ENCODE assay signal across 8 cellular contexts in genomic region chr1:46244656-46245371, GRCh38. TPM values are rescaled to one million over a fixed set of nuclear protein-coding genes. Genes with fewer than 3 reads are reported as not detected.
DNase-seq lines count a peak whose midpoint lies in the region; ATAC-seq and TF ChIP-seq lines count a peak whose summit lies in the region.

No MANE protein-coding gene starts in this region.

- TF ChIP-seq CTCF in activated CD8-positive, alpha-beta T cell treated with anti-CD3 and anti-CD28 coated beads for 36 hours (IDR thresholded peaks at IDR 0.05): no peak
- TF ChIP-seq CTCF in LNCAP (IDR thresholded peaks at IDR 0.05): peak; percentile 51
- TF ChIP-seq CTCF in mammary epithelial cell (conservative IDR thresholded peaks at IDR 0.05 in 1 of 2, IDR thresholded peaks at IDR 0.05 in 1 of 2; ENCODE audit: extremely low read depth in 1 of 2, insufficient read depth in 1 of 2, low read depth in 1 of 2, low read length in 2 of 2): peak; percentile 23 to 39
- TF ChIP-seq CTCF in parathyroid adenoma (IDR thresholded peaks at IDR 0.05): peak; percentile 23

- H3K4me2 ChIP-seq in mammary epithelial cell (ENCODE audit: insufficient read depth, low read depth, low read length) (no peak overlapping the region), parathyroid adenoma (ENCODE audit: low read length) (no peak overlapping the region)

- in situ Hi-C loops in mammary epithelial cell (cut with MboI; ENCODE audit: low sequenced_read_pairs in 2 of 2): no loop called here

- no peak overlapping the region for H3K27ac Mint-ChIP-seq in activated CD8-positive, alpha-beta T cell treated with anti-CD3 and anti-CD28 coated beads, Interleukin-2, amount 10 ng/mL, durations not matched to agents 7 days and 5 days
- H3K27ac Mint-ChIP-seq in activated CD8-positive, alpha-beta T cell treated with anti-CD3 and anti-CD28 coated beads for 36 hours: no peak overlapping the region

- CTCF ChIA-PET in activated CD8-positive, alpha-beta T cell treated with anti-CD3 and anti-CD28 coated beads, Interleukin-2, amount 10 ng/mL, durations not matched to agents 7 days and 5 days (lab: Charles Lee): interaction anchor here (0.8 to 4.6 kb wide), 23 partner anchors 9 to 905 kb away, joined by 3 to 60 read pairs (median 4); partner anchors contain the start of genes LRRC41, MUTYH, NSUN4 and TOE1
- CTCF ChIA-PET in activated CD8-positive, alpha-beta T cell treated with anti-CD3 and anti-CD28 coated beads for 36 hours (lab: Charles Lee): interaction anchor here (0.6 to 3.1 kb wide), 23 partner anchors 10 to 777 kb away, joined by 3 to 28 read pairs (median 5); partner anchors contain the start of genes LRRC41 and UQCRH
- CTCF ChIA-PET in mammary epithelial cell (lab: Charles Lee; ENCODE audit: low non-redundant PET): interaction anchor here (0.6 to 0.7 kb wide), 3 partner anchors 22 to 539 kb away, joined by 8 to 22 read pairs (median 12); no protein-coding TSS in a partner anchor

- BruUV-seq in mammary epithelial cell (replicated peaks; lab: Mats Ljungman, UMichigan): no TSS peak

- peaks cover 32% of the 10 kb centered on the region for H3K4me1 Mint-ChIP-seq in activated CD8-positive, alpha-beta T cell treated with anti-CD3 and anti-CD28 coated beads, Interleukin-2, amount 10 ng/mL, durations not matched to agents 7 days and 5 days (ENCODE audit: low read depth)
- H3K4me1 Mint-ChIP-seq in activated CD8-positive, alpha-beta T cell treated with anti-CD3 and anti-CD28 coated beads for 36 hours (ENCODE audit: low read depth): peaks cover 23% of the 10 kb centered on the region

- no peak for ATAC-seq in activated CD8-positive, alpha-beta T cell treated with anti-CD3 and anti-CD28 coated beads, Interleukin-2, amount 10 ng/mL, durations not matched to agents 7 days and 5 days
- ATAC-seq in activated CD8-positive, alpha-beta T cell treated with anti-CD3 and anti-CD28 coated beads for 36 hours: no peak
- no peak for ATAC-seq in HG03045 (IDR thresholded peaks at IDR 0.05; ENCODE audit: unreplicated experiment)

- intact Hi-C loops in activated CD8-positive, alpha-beta T cell treated with anti-CD3 and anti-CD28 coated beads for 36 hours (cut with micrococcal nuclease): no loop called here
- intact Hi-C loops in mammary epithelial cell (cut with micrococcal nuclease): loop anchor here (5.0 kb wide), 1 partner anchor 48 kb away; the partner anchor contains the start of gene POMGNT1

- DNase-seq in activated CD8-positive, alpha-beta T cell treated with anti-CD3 and anti-CD28 coated beads, Interleukin-2, amount 10 ng/mL, durations not matched to agents 7 days and 5 days: peak; percentile 53
- no peak for DNase-seq in activated CD8-positive, alpha-beta T cell treated with anti-CD3 and anti-CD28 coated beads for 36 hours
- DNase-seq in mammary epithelial cell (no peak), retina (no peak)
- DNase-seq in stimulated activated CD8-positive, alpha-beta memory T cell treated with anti-CD3 and anti-CD28 coated beads, Interleukin-4, amount 100 ng/mL, for 48 hours: no peak

- no peak overlapping the region for H3K4me3 Mint-ChIP-seq in activated CD8-positive, alpha-beta T cell treated with anti-CD3 and anti-CD28 coated beads, Interleukin-2, amount 10 ng/mL, durations not matched to agents 7 days and 5 days
- H3K4me3 Mint-ChIP-seq in activated CD8-positive, alpha-beta T cell treated with anti-CD3 and anti-CD28 coated beads for 36 hours: no peak overlapping the region

- H3K4me1 ChIP-seq in mammary epithelial cell (ENCODE audit: insufficient read depth, low read length) (peaks cover 16% of the 10 kb centered on the region), parathyroid adenoma (peaks cover 2% of the 10 kb centered on the region)

- dilution Hi-C loops in mammary epithelial cell (cut with HindIII; ENCODE audit: low sequenced_read_pairs): no loop called here

- peaks cover 2% of the 10 kb centered on the region for H3K27me3 Mint-ChIP-seq in activated CD8-positive, alpha-beta T cell treated with anti-CD3 and anti-CD28 coated beads, Interleukin-2, amount 10 ng/mL, durations not matched to agents 7 days and 5 days (ENCODE audit: low read depth)
- no peaks in the 10 kb centered on the region for H3K27me3 Mint-ChIP-seq in activated CD8-positive, alpha-beta T cell treated with anti-CD3 and anti-CD28 coated beads for 36 hours

- H3K79me2 ChIP-seq in mammary epithelial cell (ENCODE audit: insufficient read depth, low read length) (peaks cover 22% of the 10 kb centered on the region), parathyroid adenoma (no peaks in the 10 kb centered on the region)

- no peaks in the 10 kb centered on the region for H3K9me3 ChIP-seq in mammary epithelial cell (replicated peaks; ENCODE audit: insufficient read depth, low read length)
- no peaks in the 10 kb centered on the region for H3K9me3 ChIP-seq in parathyroid adenoma (ENCODE audit: control insufficient read depth, low read length)

- no peak overlapping the region for H3K27ac ChIP-seq in mammary epithelial cell (ENCODE audit: insufficient read depth, low read depth, low read length)
- H3K27ac ChIP-seq in parathyroid adenoma: no peak overlapping the region

- no peaks in the 10 kb centered on the region for H3K9me3 Mint-ChIP-seq in activated CD8-positive, alpha-beta T cell treated with anti-CD3 and anti-CD28 coated beads, Interleukin-2, amount 10 ng/mL, durations not matched to agents 7 days and 5 days (ENCODE audit: insufficient read depth)
- H3K9me3 Mint-ChIP-seq in activated CD8-positive, alpha-beta T cell treated with anti-CD3 and anti-CD28 coated beads for 36 hours: no peaks in the 10 kb centered on the region

- no peak overlapping the region for H3K9ac ChIP-seq in mammary epithelial cell (ENCODE audit: insufficient read depth, low read length)
- H3K9ac ChIP-seq in parathyroid adenoma: no peak overlapping the region

- H3K27me3 ChIP-seq in mammary epithelial cell (ENCODE audit: insufficient read depth, low read length): no peaks in the 10 kb centered on the region
- no peaks in the 10 kb centered on the region for H3K27me3 ChIP-seq in parathyroid adenoma (ENCODE audit: control insufficient read depth, insufficient read depth, low read length)

- WGBS in mammary epithelial cell (ENCODE audit: low coverage, missing lambda C conversion rate): 64% methylated on average over 3 of the region's 3 CpGs

- no peaks in the 10 kb centered on the region for H4K20me1 ChIP-seq in mammary epithelial cell (ENCODE audit: insufficient read depth, low read length)

- peaks cover 17% of the 10 kb centered on the region for H3K36me3 Mint-ChIP-seq in activated CD8-positive, alpha-beta T cell treated with anti-CD3 and anti-CD28 coated beads, Interleukin-2, amount 10 ng/mL, durations not matched to agents 7 days and 5 days (ENCODE audit: low read depth)
- peaks cover 16% of the 10 kb centered on the region for H3K36me3 Mint-ChIP-seq in activated CD8-positive, alpha-beta T cell treated with anti-CD3 and anti-CD28 coated beads for 36 hours (ENCODE audit: low read depth)

- H3K36me3 ChIP-seq in mammary epithelial cell (ENCODE audit: insufficient read depth, low read length) (peaks cover under 1% of the 10 kb centered on the region), parathyroid adenoma (ENCODE audit: control insufficient read depth, insufficient read depth, low read length) (no peaks in the 10 kb centered on the region)

- H3K4me3 ChIP-seq in mammary epithelial cell (replicated peaks in 1 of 3; ENCODE audit: insufficient read depth in 1 of 3, low read depth in 2 of 3, low read length in 3 of 3) (no peak overlapping the region), parathyroid adenoma (ENCODE audit: low read depth, low read length) (no peak overlapping the region)

- H2AFZ ChIP-seq in mammary epithelial cell (ENCODE audit: low read depth, low read length) (peak overlapping the region; percentile 74), parathyroid adenoma (no peak overlapping the region)

- POLR2A ChIA-PET in activated CD8-positive, alpha-beta T cell treated with anti-CD3 and anti-CD28 coated beads, Interleukin-2, amount 10 ng/mL, durations not matched to agents 7 days and 5 days (lab: Charles Lee): interaction anchor here (0.7 kb wide), 1 partner anchor 59 kb away, joined by 3 read pairs; no protein-coding TSS in a partner anchor
- POLR2A ChIA-PET in activated CD8-positive, alpha-beta T cell treated with anti-CD3 and anti-CD28 coated beads for 36 hours (lab: Charles Lee): interaction anchor here (0.9 to 1.4 kb wide), 3 partner anchors 19 to 59 kb away, joined by 3 to 4 read pairs (median 3); partner anchors contain the start of genes LRRC41 and UQCRH

RNA-seq across cellular contexts. Expression of gene RAD54L, which starts 2.7 kb away (rescaled TPM):
- 10 to 100 TPM; 59.3 to 63.9 TPM for total RNA-seq in activated CD8-positive, alpha-beta T cell treated with anti-CD3 and anti-CD28 coated beads, Interleukin-2, amount 10 ng/mL, durations not matched to agents 7 days and 5 days
- total RNA-seq in activated CD8-positive, alpha-beta T cell treated with anti-CD3 and anti-CD28 coated beads for 36 hours: 10 to 100 TPM; 64.6 to 65.1 TPM
- total RNA-seq in mammary epithelial cell: 10 to 100 TPM in 1 of 2 donors, 1 to 10 TPM in 1; 1.2 to 14.3 TPM
- 10.5 TPM for polyA plus RNA-seq in mammary epithelial cell
- polyA minus RNA-seq in mammary epithelial cell: 17.6 TPM

RNA-seq across cellular contexts. Expression of gene LURAP1, which starts 41.7 kb away (rescaled TPM):
- not detected for total RNA-seq in activated CD8-positive, alpha-beta T cell treated with anti-CD3 and anti-CD28 coated beads, Interleukin-2, amount 10 ng/mL, durations not matched to agents 7 days and 5 days
- under 1 TPM in 1 of 2 experiments, not detected in 1; 0.18 TPM for total RNA-seq in activated CD8-positive, alpha-beta T cell treated with anti-CD3 and anti-CD28 coated beads for 36 hours
- 10 to 100 TPM in 1 of 2 donors, 1 to 10 TPM in 1; 8.8 to 13.8 TPM for total RNA-seq in mammary epithelial cell
- 5.4 TPM for polyA plus RNA-seq in mammary epithelial cell
- polyA minus RNA-seq in mammary epithelial cell: 12.4 TPM

RNA-seq across cellular contexts. Expression of gene POMGNT1, which starts 46.6 kb away (rescaled TPM):
- 10 to 100 TPM; 25.2 to 28.4 TPM for total RNA-seq in activated CD8-positive, alpha-beta T cell treated with anti-CD3 and anti-CD28 coated beads, Interleukin-2, amount 10 ng/mL, durations not matched to agents 7 days and 5 days
- 10 to 100 TPM; 25.4 to 28.1 TPM for total RNA-seq in activated CD8-positive, alpha-beta T cell treated with anti-CD3 and anti-CD28 coated beads for 36 hours
- 100 to 1,000 TPM in 1 of 2 donors, 10 to 100 TPM in 1; 92.5 to 144 TPM for total RNA-seq in mammary epithelial cell
- polyA plus RNA-seq in mammary epithelial cell: 73.1 TPM
- 55.2 TPM for polyA minus RNA-seq in mammary epithelial cell

RNA-seq across cellular contexts. Expression of gene LRRC41, which starts 58.6 kb away (rescaled TPM):
- total RNA-seq in activated CD8-positive, alpha-beta T cell treated with anti-CD3 and anti-CD28 coated beads, Interleukin-2, amount 10 ng/mL, durations not matched to agents 7 days and 5 days: 10 to 100 TPM; 32.6 to 33.9 TPM
- total RNA-seq in activated CD8-positive, alpha-beta T cell treated with anti-CD3 and anti-CD28 coated beads for 36 hours: 10 to 100 TPM; 32.1 to 32.2 TPM
- total RNA-seq in mammary epithelial cell: 100 to 1,000 TPM in 1 of 2 donors, 10 to 100 TPM in 1; 76.7 to 103 TPM
- polyA plus RNA-seq in mammary epithelial cell: 54.8 TPM
- 56.1 TPM for polyA minus RNA-seq in mammary epithelial cell

RNA-seq across cellular contexts. Expression of gene UQCRH, which starts 58.7 kb away (rescaled TPM):
- total RNA-seq in activated CD8-positive, alpha-beta T cell treated with anti-CD3 and anti-CD28 coated beads, Interleukin-2, amount 10 ng/mL, durations not matched to agents 7 days and 5 days: 100 to 1,000 TPM; 333 to 343 TPM
- 100 to 1,000 TPM; 391 to 396 TPM for total RNA-seq in activated CD8-positive, alpha-beta T cell treated with anti-CD3 and anti-CD28 coated beads for 36 hours
- 100 to 1,000 TPM; 233 to 275 TPM for total RNA-seq in mammary epithelial cell
- polyA plus RNA-seq in mammary epithelial cell: 677 TPM
- polyA minus RNA-seq in mammary epithelial cell: 81.2 TPM

Comparison
In these comparisons a context has a peak if more than half of its experiments do, and no peak if none do; other contexts are left out.
1. RNA of gene LURAP1, which starts 41.7 kb away (total RNA-seq): 8.8 to 13.8 TPM in mammary epithelial cell; 0.18 TPM in activated CD8-positive, alpha-beta T cell treated with anti-CD3 and anti-CD28 coated beads for 36 hours and not detected in activated CD8-positive, alpha-beta T cell treated with anti-CD3 and anti-CD28 coated beads, Interleukin-2, amount 10 ng/mL, durations not matched to agents 7 days and 5 days; every median in the first group is over 4 times any median in the second.